Comparison of ENCODE assay signal across 1 cellular context in the genomic region with DNA sequence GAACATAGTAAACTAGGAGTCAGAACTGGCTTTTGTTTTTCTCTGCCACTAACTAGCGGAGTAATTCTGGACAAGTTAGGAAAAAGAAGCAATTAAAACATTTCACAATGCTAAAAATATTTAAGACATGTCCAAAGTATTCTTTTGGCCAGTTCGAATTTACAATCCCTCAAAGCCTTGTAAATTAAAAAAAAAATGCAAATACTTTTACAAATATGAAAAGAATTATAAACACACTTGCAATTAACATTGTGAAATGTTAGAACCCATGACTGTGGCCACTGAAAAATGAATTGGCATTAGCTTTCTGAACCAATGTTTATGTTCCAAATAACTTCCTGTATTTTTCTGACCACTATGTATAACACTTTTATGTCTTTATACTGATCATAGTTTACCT.
TF ChIP-seq lines count a peak whose summit lies in the region.

No MANE protein-coding gene starts in this region.

TF ChIP-seq in IMR-90, 13 proteins besides CTCF, POLR2A, EP300 and RAD21:
- no peak for TF ChIP-seq BHLHE40 (IDR thresholded peaks at IDR 0.05; ENCODE audit: low read depth, low read length)
- peak; percentile 79 for TF ChIP-seq CEBPB (IDR thresholded peaks at IDR 0.05; ENCODE audit: low read depth, low read length)
- TF ChIP-seq RFX5 (IDR thresholded peaks at IDR 0.05; ENCODE audit: low read depth, low read length) = no peak
